11 cellular contexts compared by ENCODE assay signal in the genomic region with DNA sequence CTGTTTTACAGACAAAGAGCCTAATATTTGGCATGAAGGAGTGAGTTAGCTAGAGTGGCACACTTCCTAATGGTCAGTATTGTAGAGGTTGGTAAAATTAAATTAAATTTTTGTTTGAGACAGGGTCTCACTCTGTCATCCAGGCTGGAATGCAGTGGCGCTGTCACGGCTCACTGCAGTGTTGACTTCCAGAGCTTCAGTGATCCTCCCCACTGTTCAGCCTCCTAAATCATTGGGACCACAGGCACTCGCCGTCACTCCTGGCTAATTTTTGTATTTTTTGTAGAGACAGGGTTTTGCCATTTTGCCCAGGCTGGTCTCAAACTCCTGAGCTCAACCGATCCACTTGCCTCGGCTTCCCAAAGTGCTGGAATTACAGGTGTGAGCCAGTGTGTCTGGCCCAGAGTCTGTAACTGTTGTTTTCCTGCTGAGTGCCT.
DNase-seq lines count a peak whose midpoint lies in the region; ATAC-seq and TF ChIP-seq lines count a peak whose summit lies in the region.
"Had no signal": no experiment of that assay in that cellular context is flagged by ENCODE, and none has a peak within 500 bp of the region (broad histone marks: within the 10 kb centered on the region; RNA-seq: fewer than 3 reads in every experiment).

No MANE protein-coding gene starts in this region.

- H3K36me3 ChIP-seq in esophagus (ENCODE audit: control insufficient read depth in 2 of 2, insufficient read depth in 2 of 2, low read length in 1 of 2), result no peaks in the 10 kb centered on the region
- no peaks in the 10 kb centered on the region for H3K36me3 ChIP-seq in psoas muscle (ENCODE audit: insufficient read depth in 1 of 2, low read depth in 1 of 2)

- H3K9me3 ChIP-seq in esophagus (ENCODE audit: control insufficient read depth in 2 of 2, insufficient read depth in 1 of 2, low read depth in 1 of 2, low read length in 1 of 2) (no peaks in the 10 kb centered on the region), psoas muscle (no peaks in the 10 kb centered on the region)

- H3K27ac ChIP-seq in esophagus (ENCODE audit: low read depth in 2 of 2, low read length in 1 of 2), result peak overlapping the region; percentile 78 to 83
- H3K27ac ChIP-seq in psoas muscle, result peak overlapping the region; percentile 80

- DNase-seq in ACHN, result peak; percentile 36
- DNase-seq in M059J (ENCODE audit: low read depth), result peak; percentile 58
- DNase-seq in psoas muscle, result no peak
- DNase-seq in CD1c-positive myeloid dendritic cell (ENCODE audit: extremely low spot score), result no peak
- no peak for DNase-seq in stimulated activated CD4-positive, alpha-beta T cell treated with anti-CD3 and anti-CD28 coated beads, Interleukin-4, amount 100 ng/mL, for 1 hour
- DNase-seq: activated CD8-positive, alpha-beta memory T cell treated with anti-CD3 and anti-CD28 coated beads, Interleukin-2, amount 50 U/mL, for 48 hours; NCI-H2029 treated with DMSO at 0.1 percent for 48 hours; stimulated activated CD4-positive, alpha-beta T cell treated with anti-CD3 and anti-CD28 coated beads, Interleukin-2, amount 100 ng/mL, for 24 hours had no signal

- in situ Hi-C loops in ACHN (cut with HindIII; ENCODE audit: low pct_ligation_motif_present, low pct_unique_long_range_greater_than_20kb, low sequenced_read_pairs), result no loop called here

- WGBS in esophagus, 2 donors, result 87% methylated on average over 6 of the region's 6 CpGs
- 75 to 92% (median 78%) methylated on average over 6 of the region's 6 CpGs for WGBS in psoas muscle, 3 donors

- TF ChIP-seq CTCF in psoas muscle (IDR thresholded peaks at IDR 0.05), result no peak

- H3K27me3 ChIP-seq in esophagus (ENCODE audit: control insufficient read depth in 1 of 2, insufficient read depth in 2 of 2, low read length in 2 of 2), result no peaks in the 10 kb centered on the region
- no peaks in the 10 kb centered on the region for H3K27me3 ChIP-seq in psoas muscle (ENCODE audit: insufficient read depth in 3 of 3, low read length in 2 of 3)

- H3K4me1 ChIP-seq in esophagus (ENCODE audit: control insufficient read depth in 2 of 2, insufficient read depth in 2 of 2, low read length in 1 of 2) (peaks cover 0 to 2% of the 10 kb centered on the region in 2 donors), psoas muscle (peaks cover 49% of the 10 kb centered on the region)

- no peak for ATAC-seq in psoas muscle
- ATAC-seq in HG02840 (IDR thresholded peaks at IDR 0.05; ENCODE audit: low FRiP score, unreplicated experiment), result no peak
- ATAC-seq in GM18909 (IDR thresholded peaks at IDR 0.05; ENCODE audit: poor library complexity, unreplicated experiment), result no peak

- intact Hi-C loops in psoas muscle (cut with DNase I), result loop anchor here (5.0 to 10.0 kb wide), 2 partner anchors 59 to 141 kb away; partner anchors contain the start of gene RBM39 (in 2 of the 2)

- H3K4me3 ChIP-seq in esophagus (ENCODE audit: low read depth in 1 of 2, low read length in 2 of 2), result no peak overlapping the region
- no peak overlapping the region for H3K4me3 ChIP-seq in psoas muscle

Comparison
In these comparisons a context has a peak if more than half of its experiments do, and no peak if none do; other contexts are left out.
1. DNase-seq: peak in ACHN (single experiment) and M059J (single experiment); none in psoas muscle (0 of 2), CD1c-positive myeloid dendritic cell (single experiment) and stimulated activated CD4-positive, alpha-beta T cell treated with anti-CD3 and anti-CD28 coated beads, Interleukin-4, amount 100 ng/mL, for 1 hour (single experiment).